In the genomic region with DNA sequence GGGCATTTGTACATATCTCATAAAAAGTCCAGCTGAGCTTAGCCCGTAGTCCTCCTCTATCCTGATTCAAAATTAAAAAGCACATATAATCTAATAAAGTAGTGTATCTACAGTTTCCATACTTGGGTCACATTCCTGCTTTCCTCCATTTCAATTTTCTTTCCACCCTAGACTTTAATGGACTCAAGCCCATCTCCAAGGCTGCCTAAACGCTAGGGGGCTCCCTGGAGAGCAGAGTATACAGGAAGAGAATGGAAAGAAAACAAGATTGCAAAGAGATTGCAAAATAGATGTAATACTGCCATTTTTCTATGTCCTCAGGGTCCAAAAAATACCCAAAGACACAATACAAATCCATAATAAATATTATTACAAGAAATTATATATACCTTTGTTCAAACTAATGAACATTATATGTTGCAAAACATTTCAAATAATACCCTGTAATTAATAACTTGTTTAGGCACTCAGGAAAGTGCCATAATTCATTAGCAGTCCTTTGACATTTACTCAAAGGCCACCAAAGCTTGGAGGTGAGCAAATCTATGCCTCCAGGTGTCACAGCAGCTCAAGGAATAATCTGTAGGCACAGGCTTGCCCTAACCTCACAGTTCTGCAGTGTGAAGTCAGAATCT, we compare ENCODE assay signal across 9 cellular contexts. TPM values are rescaled to one million over a fixed set of nuclear protein-coding genes. Genes with fewer than 3 reads are reported as not detected.
DNase-seq lines count a peak whose midpoint lies in the region; ATAC-seq and FAIRE-seq lines count a peak whose summit lies in the region.
"Had no signal": no experiment of that assay in that cellular context is flagged by ENCODE, and none has a peak within 500 bp of the region (broad histone marks: within the 10 kb centered on the region; RNA-seq: fewer than 3 reads in every experiment).

No MANE protein-coding gene starts in this region.

- no peak for FAIRE-seq in urothelium cell line (lab: Jason Lieb, UNC)

- no peak for ATAC-seq in GM18511 (IDR thresholded peaks at IDR 0.05; ENCODE audit: unreplicated experiment)

- peak; percentile 60 for DNase-seq in COR-L47 (lab: John Stamatoyannopoulos, UW)
- peak; percentile 72 for DNase-seq in HT1080 (ENCODE audit: low read depth)
- peak; percentile 79 for DNase-seq in NOMO-1 treated with DMSO at 0.1 percent for 48 hours (lab: John Stamatoyannopoulos, UW; ENCODE audit: unreplicated experiment)
- peak; percentile 52 for DNase-seq in activated T-cell treated with anti-CD3 and anti-CD28 coated beads for 4 hours
- peak; percentile 59 for DNase-seq in fibroblast of gingiva (ENCODE audit: low read depth)
- peak; percentile 37 for DNase-seq in non-pigmented ciliary epithelial cell (ENCODE audit: low read depth)
- peak; percentile 67 for DNase-seq in urothelium cell line (ENCODE audit: low spot score)

RNA-seq across cellular contexts. Expression of a gene that starts 2.4 kb away (rescaled TPM):
- total RNA-seq in HT1080 (2014; rRNA removed; shearing (Covaris generic)) = 138 and 139 TPM in 2 replicates
- polyA plus RNA-seq in HT1080 (2015; cell fraction: cytosol; rRNA removed) = 87.5 and 90.1 TPM in 2 replicates
- polyA plus RNA-seq in HT1080 (2015; cell fraction: nucleus; rRNA removed) = 193 and 194 TPM in 2 replicates

RNA-seq across cellular contexts. Expression of a gene that starts 42.6 kb away (rescaled TPM):
- not detected in 2 replicates for total RNA-seq in HT1080 (2014; rRNA removed; shearing (Covaris generic))
- not detected in 2 replicates for polyA plus RNA-seq in HT1080 (2015; cell fraction: cytosol; rRNA removed)
- polyA plus RNA-seq in HT1080 (2015; cell fraction: nucleus; rRNA removed) = not detected in 2 replicates
- total RNA-seq: T-helper 2 cell treated with Interferon-gamma antibody and Interleukin-4, amounts not matched to agents 100 ng/mL and 5 ng/mL, for 36 hours had no signal
